In the genomic region with DNA sequence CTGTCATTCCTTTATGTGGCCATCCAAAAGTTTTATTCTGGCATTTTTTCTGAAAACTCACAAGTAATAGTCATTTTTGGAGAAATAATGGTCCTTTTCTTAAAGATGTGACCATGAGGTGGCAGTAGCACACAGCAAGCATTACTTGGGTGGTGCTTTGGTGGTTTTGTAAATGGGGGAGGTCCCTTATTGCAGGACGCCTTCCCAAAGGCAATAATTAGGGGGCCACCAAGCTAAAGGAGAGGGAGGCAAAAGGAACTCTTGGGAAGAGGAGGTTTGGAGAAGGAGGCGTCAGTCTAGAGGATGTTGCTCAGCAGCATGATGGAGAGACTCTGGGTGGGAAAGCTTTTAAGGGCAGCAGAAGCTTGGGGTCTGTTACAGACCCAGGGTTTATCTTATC, we compare ENCODE assay signal across 9 cellular contexts.
DNase-seq lines count a peak whose midpoint lies in the region; ATAC-seq and TF ChIP-seq lines count a peak whose summit lies in the region.
"Had no signal": no experiment of that assay in that cellular context is flagged by ENCODE, and none has a peak within 500 bp of the region (broad histone marks: within the 10 kb centered on the region; RNA-seq: fewer than 3 reads in every experiment).

No MANE protein-coding gene starts in this region.

- H3F3A ChIP-seq in DOHH2 (ENCODE audit: control insufficient read depth, insufficient read depth): no peaks in the 10 kb centered on the region

- H3K4me2 ChIP-seq in DOHH2 (ENCODE audit: low read length): no peak overlapping the region

- H3K4me1 ChIP-seq in DOHH2 (ENCODE audit: control insufficient read depth, low read length) (no peaks in the 10 kb centered on the region), esophagus squamous epithelium (no peaks in the 10 kb centered on the region), ascending aorta (no peaks in the 10 kb centered on the region)

- DNase-seq in kidney epithelial cell (ENCODE audit: low read depth) (no peak), esophagus squamous epithelium (lab: John Stamatoyannopoulos, UW) (no peak), middle frontal gyrus (ENCODE audit: extremely low spot score, low spot score) (no peak), CD1c-positive myeloid dendritic cell (ENCODE audit: extremely low spot score) (no peak), ascending aorta (ENCODE audit: low spot score in 2 of 2) (no peak)

- H3K36me3 ChIP-seq in DOHH2 (ENCODE audit: control insufficient read depth, low read length) (no peaks in the 10 kb centered on the region), kidney epithelial cell (ENCODE audit: control insufficient read depth, insufficient read depth, low read length) (no peaks in the 10 kb centered on the region), esophagus squamous epithelium (no peaks in the 10 kb centered on the region), ascending aorta (no peaks in the 10 kb centered on the region)
- H3K36me3 ChIP-seq: neutrophil had no signal

- H3K27me3 ChIP-seq in DOHH2 (ENCODE audit: control insufficient read depth, low read length) (no peaks in the 10 kb centered on the region), kidney epithelial cell (ENCODE audit: control insufficient read depth, insufficient read depth, low read length) (no peaks in the 10 kb centered on the region), esophagus squamous epithelium (no peaks in the 10 kb centered on the region), ascending aorta (no peaks in the 10 kb centered on the region)
- H3K27me3 ChIP-seq: neutrophil had no signal

- H3K4me3 ChIP-seq in DOHH2 (ENCODE audit: low read length): no peak overlapping the region
- no peak overlapping the region for H3K4me3 ChIP-seq in kidney epithelial cell (ENCODE audit: low read depth, low read length)
- H3K4me3 ChIP-seq in esophagus squamous epithelium: no peak overlapping the region
- H3K4me3 ChIP-seq in ascending aorta: no peak overlapping the region

- no peaks in the 10 kb centered on the region for H4K20me1 ChIP-seq in DOHH2 (ENCODE audit: control insufficient read depth, insufficient read depth, low read depth, low read length)

- no peak overlapping the region for H3K27ac ChIP-seq in DOHH2 (ENCODE audit: low read depth, low read length)
- H3K27ac ChIP-seq in VCaP: no peak overlapping the region
- no peak overlapping the region for H3K27ac ChIP-seq in esophagus squamous epithelium
- no peak overlapping the region for H3K27ac ChIP-seq in ascending aorta
- H3K27ac ChIP-seq: neutrophil had no signal

- no peak for TF ChIP-seq POLR2A in esophagus squamous epithelium (IDR thresholded peaks at IDR 0.05)

- TF ChIP-seq CTCF in DOHH2 (IDR thresholded peaks at IDR 0.05; ENCODE audit: low read depth, low read length, poor library complexity, severe bottlenecking) (peak; percentile 54), VCaP (conservative IDR thresholded peaks at IDR 0.05) (peak; percentile 47), kidney epithelial cell (IDR thresholded peaks at IDR 0.05; ENCODE audit: insufficient read depth, low read length, poor library complexity, severe bottlenecking) (peak; percentile 47), esophagus squamous epithelium (IDR thresholded peaks at IDR 0.05) (peak in 1 of 6 experiments; percentile 31), ascending aorta (IDR thresholded peaks at IDR 0.05) (no peak)

- H3K9me2 ChIP-seq in DOHH2 (replicated peaks; ENCODE audit: control insufficient read depth, low read length): no peaks in the 10 kb centered on the region

- ATAC-seq in HG02885 (IDR thresholded peaks at IDR 0.05; ENCODE audit: poor library complexity, unreplicated experiment): peak; percentile 42

- H3K9me3 ChIP-seq in DOHH2 (ENCODE audit: control insufficient read depth, insufficient read depth, low read length) (no peaks in the 10 kb centered on the region), esophagus squamous epithelium (no peaks in the 10 kb centered on the region), ascending aorta (no peaks in the 10 kb centered on the region)
- H3K9me3 ChIP-seq: neutrophil had no signal

- intact Hi-C loops in esophagus squamous epithelium (cut with DNase I) (no loop called here), ascending aorta (cut with DNase I) (no loop called here)

- 36 to 39% methylated on average over 2 of the region's 2 CpGs for WGBS in esophagus squamous epithelium, 2 donors

- H3K79me2 ChIP-seq in DOHH2 (ENCODE audit: control insufficient read depth, low read length): no peaks in the 10 kb centered on the region

Comparison
In these comparisons a context has a peak if more than half of its experiments do, and no peak if none do; other contexts are left out.
1. CTCF ChIP-seq: peak in DOHH2 (single experiment), VCaP (single experiment) and kidney epithelial cell (single experiment); none in ascending aorta (0 of 3).